ENCODE assay signal across 10 cellular contexts in the genomic region with DNA sequence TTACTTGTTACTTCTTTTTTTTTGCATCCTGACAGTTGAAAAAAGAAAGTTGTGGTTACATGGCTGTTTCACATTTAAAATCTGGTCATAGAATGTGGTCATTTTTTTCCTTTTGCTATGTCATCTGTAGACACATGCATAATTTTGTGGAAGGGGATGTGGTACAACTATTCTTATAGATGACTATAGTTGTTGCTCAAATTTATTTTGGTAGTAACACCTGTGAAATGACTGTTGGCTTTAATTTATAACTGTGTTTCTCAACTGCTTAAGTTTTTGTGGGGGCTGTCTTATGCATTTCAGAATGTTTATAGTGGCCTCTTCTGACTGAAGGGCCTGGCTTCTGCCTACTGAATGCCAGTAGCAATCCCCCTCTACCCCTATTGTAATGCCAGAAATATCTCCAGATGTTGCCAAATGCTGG.
A peak's percentile ranks its signal among the peaks of the same experiment; 100 is the strongest.
DNase-seq lines count a peak whose midpoint lies in the region; ATAC-seq, FAIRE-seq and TF ChIP-seq lines count a peak whose summit lies in the region.
"Had no signal": no experiment of that assay in that cellular context is flagged by ENCODE, and none has a peak within 500 bp of the region (broad histone marks: within the 10 kb centered on the region; RNA-seq: fewer than 3 reads in every experiment).

No MANE protein-coding gene starts in this region.

- CTCF ChIA-PET in OCI-LY7 (lab: Charles Lee; ENCODE audit: unreplicated experiment): no interaction called here

- peaks cover 17% of the 10 kb centered on the region for H3K9me3 ChIP-seq in OCI-LY7 (ENCODE audit: low read length)
- no peaks in the 10 kb centered on the region for H3K9me3 ChIP-seq in Peyer's patch
- H3K9me3 ChIP-seq in left lung: no peaks in the 10 kb centered on the region

- BruUV-seq in OCI-LY7 (replicated peaks; lab: Mats Ljungman, UMichigan): no TSS peak

- no peaks in the 10 kb centered on the region for H4K20me1 ChIP-seq in OCI-LY7 (ENCODE audit: insufficient read depth, low read length)

- H2AFZ ChIP-seq in OCI-LY7 (ENCODE audit: low read length): no peak overlapping the region

- 0 out of 2 replicates have a peak, but pooled peaks have one; percentile 32 for TF ChIP-seq CTCF in OCI-LY7 (conservative IDR thresholded peaks at IDR 0.05; ENCODE audit: low read length)
- no peak for TF ChIP-seq CTCF in Peyer's patch (IDR thresholded peaks at IDR 0.05)
- no peak for TF ChIP-seq CTCF in left lung (IDR thresholded peaks at IDR 0.05)

- H3K9me2 ChIP-seq in OCI-LY7 (ENCODE audit: insufficient read depth, low read length): no peaks in the 10 kb centered on the region

- POLR2A ChIA-PET in OCI-LY7 (lab: Charles Lee): no interaction called here

- H3K27me3 ChIP-seq in Peyer's patch (no peaks in the 10 kb centered on the region), left lung (no peaks in the 10 kb centered on the region)

- peak overlapping the region; percentile 53 for H3K4me2 ChIP-seq in OCI-LY7 (ENCODE audit: low read length)

- peaks cover 45% of the 10 kb centered on the region for H3K4me1 ChIP-seq in OCI-LY7 (ENCODE audit: insufficient read depth, low read length, poor library complexity, severe bottlenecking)
- H3K4me1 ChIP-seq in Peyer's patch: no peaks in the 10 kb centered on the region
- H3K4me1 ChIP-seq in left lung: peaks cover 0 to 8% of the 10 kb centered on the region in 2 donors

- intact Hi-C loops in OCI-LY7 (cut with micrococcal nuclease; ENCODE audit: unreplicated experiment) (loop anchor here (2.0 to 5.0 kb wide), 2 partner anchors 130 to 163 kb away; partner anchors contain the start of gene PAN3), left lung (cut with DNase I) (no loop called here)

- peak; percentile 84 for FAIRE-seq in GM19239 (lab: Jason Lieb, UNC)

- H3K27ac ChIP-seq in OCI-LY7 (ENCODE audit: low read depth, low read length, poor library complexity, severe bottlenecking): peak overlapping the region; percentile 92
- no peak overlapping the region for H3K27ac ChIP-seq in Peyer's patch
- H3K27ac ChIP-seq in left lung: no peak overlapping the region

- no peak for TF ChIP-seq POLR2A in Peyer's patch (IDR thresholded peaks at IDR 0.05)

- H3K36me3 ChIP-seq in OCI-LY7 (ENCODE audit: insufficient read depth, low read length): peaks cover 83% of the 10 kb centered on the region
- H3K36me3 ChIP-seq in Peyer's patch: peaks cover 0 to 53% (median 0%) of the 10 kb centered on the region in 3 donors
- peaks cover 0 to 63% of the 10 kb centered on the region in 2 donors for H3K36me3 ChIP-seq in left lung

- DNase-seq in CD1c-positive myeloid dendritic cell (ENCODE audit: extremely low spot score): peak; percentile 71
- peak; percentile 36 for DNase-seq in GM19239 (ENCODE audit: insufficient read length, low spot score)
- peak; percentile 88 for DNase-seq in OCI-LY7 (ENCODE audit: low spot score)
- no peak for DNase-seq in Peyer's patch
- no peak for DNase-seq in left lung
- no peak for DNase-seq in NCI-H2081 treated with DMSO at 0.1 percent for 48 hours (lab: John Stamatoyannopoulos, UW)
- DNase-seq in NCI-H748 treated with DMSO at 0.1 percent for 48 hours (lab: John Stamatoyannopoulos, UW): no peak
- DNase-seq: activated gamma-delta T cell, NCI-H2029 treated with DMSO at 0.1 percent for 48 hours had no signal

- ATAC-seq in HG03060 (IDR thresholded peaks at IDR 0.05; ENCODE audit: low read depth, unreplicated experiment) (peak; percentile 95), left lung (no peak)

- H3K79me2 ChIP-seq in OCI-LY7 (ENCODE audit: insufficient read depth, low read depth, low read length): no peaks in the 10 kb centered on the region; the same call in 1 of the 2 replicates

- H3K4me3 ChIP-seq in OCI-LY7 (ENCODE audit: low read depth, low read length, poor library complexity, severe bottlenecking) (peak overlapping the region; percentile 24), Peyer's patch (no peak overlapping the region), left lung (no peak overlapping the region)

Comparison
In these comparisons a context has a peak if more than half of its experiments do, and no peak if none do; other contexts are left out.
1. DNase-seq: peak in CD1c-positive myeloid dendritic cell (single experiment), GM19239 (single experiment) and OCI-LY7 (single experiment); none in Peyer's patch (0 of 3), left lung (0 of 2), NCI-H2081 treated with DMSO at 0.1 percent for 48 hours (single experiment) and NCI-H748 treated with DMSO at 0.1 percent for 48 hours (single experiment).